2 cellular contexts compared by ENCODE assay signal in genomic region chr17:82639628-82640027, GRCh38.
A peak's percentile ranks its signal among the peaks of the same experiment; 100 is the strongest.
TF ChIP-seq lines count a peak whose summit lies in the region.

No MANE protein-coding gene starts in this region.

TF ChIP-seq in HCT116, 20 proteins besides CTCF, POLR2A, EP300 and RAD21:
- TF ChIP-seq TCF7L2 (IDR thresholded peaks at IDR 0.05; ENCODE audit: borderline replicate concordance, extremely low read depth, insufficient read depth, insufficient read length) (no peak), CEBPB (IDR thresholded peaks at IDR 0.05; ENCODE audit: low read depth) (no peak), POLR2AphosphoS5 (IDR thresholded peaks at IDR 0.05; ENCODE audit: low read depth, low read length) (no peak), ATF3 (IDR thresholded peaks at IDR 0.05) (no peak), EZH2phosphoT487 (IDR thresholded peaks at IDR 0.05; ENCODE audit: borderline replicate concordance) (no peak), MAX (IDR thresholded peaks at IDR 0.05) (no peak)

TF ChIP-seq in HepG2, 621 proteins besides CTCF, POLR2A, EP300 and RAD21:
- peak; percentile 11 for TF ChIP-seq HNRNPK (IDR thresholded peaks at IDR 0.05; ENCODE audit: low read depth, low read length, poor library complexity, severe bottlenecking)
- TF ChIP-seq CERS6 (CRISPR knock-in tag; IDR thresholded peaks at IDR 0.05) = no peak
- TF ChIP-seq RBFOX2 (IDR thresholded peaks at IDR 0.05; ENCODE audit: low read depth, low read length) = peak; percentile 59
- 0 out of 2 replicates have a peak, but pooled peaks have one; percentile 27 for TF ChIP-seq IRF9 (CRISPR knock-in tag; IDR thresholded peaks at IDR 0.05; ENCODE audit: borderline replicate concordance)
- TF ChIP-seq ZNF687 (CRISPR knock-in tag; IDR thresholded peaks at IDR 0.05) = 0 out of 2 replicates have a peak, but pooled peaks have one; percentile 9
- no peak for TF ChIP-seq MXD4 (CRISPR knock-in tag; IDR thresholded peaks at IDR 0.05)
- TF ChIP-seq DNMT1 (CRISPR knock-in tag; IDR thresholded peaks at IDR 0.05) = 0 out of 2 replicates have a peak, but pooled peaks have one; percentile 40
- peak; percentile 33 for TF ChIP-seq HNRNPLL (IDR thresholded peaks at IDR 0.05; ENCODE audit: low read depth, low read length, poor library complexity, severe bottlenecking)
- TF ChIP-seq ARNTL (CRISPR knock-in tag; IDR thresholded peaks at IDR 0.05) = no peak
- TF ChIP-seq AGO2 (optimal IDR thresholded peaks at IDR 0.05; ENCODE audit: low read depth, low read length) = peak; percentile 77
